8 cellular contexts compared by ENCODE assay signal in genomic region chrX:135985974-135986312, GRCh38. TPM values are rescaled to one million over a fixed set of nuclear protein-coding genes. Genes with fewer than 3 reads are reported as not detected.
DNase-seq lines count a peak whose midpoint lies in the region; ATAC-seq and TF ChIP-seq lines count a peak whose summit lies in the region.

No MANE protein-coding gene starts in this region.

- ATAC-seq in mucosa of descending colon = peak; percentile 10
- ATAC-seq in HG02981 (IDR thresholded peaks at IDR 0.05; ENCODE audit: unreplicated experiment) = no peak

- H3K4me3 Mint-ChIP-seq in IgD-negative memory B cell (peak overlapping the region; percentile 87 to 96 (median 92)), chondrocyte (ENCODE audit: unreplicated experiment) (peak overlapping the region; percentile 84)

- intact Hi-C loops in A673 (cut with micrococcal nuclease; ENCODE audit: unreplicated experiment) (no loop called here), mucosa of descending colon (cut with DNase I, micrococcal nuclease) (no loop called here)

- H3K4me1 Mint-ChIP-seq in IgD-negative memory B cell = peaks cover 17 to 31% (median 23%) of the 10 kb centered on the region in 3 donors
- peaks cover 16% of the 10 kb centered on the region for H3K4me1 Mint-ChIP-seq in chondrocyte (ENCODE audit: low read depth)

- CTCF ChIA-PET in A673 (lab: Charles Lee) = no interaction called here

- DNase-seq in A673 (ENCODE audit: low spot score) (no peak), chondrocyte (ENCODE audit: low spot score) (no peak), mucosa of descending colon (peak in 2 of 3 donors; percentile 5 to 26), EL (no peak), NCI-H1048 (lab: John Stamatoyannopoulos, UW) (no peak)
- no peak for DNase-seq in stimulated activated naive CD4-positive, alpha-beta T cell treated with Interleukin-2 at 50 U/mL for 16 hours (lab: John Stamatoyannopoulos, UW)

- H3K36me3 ChIP-seq in A673 (ENCODE audit: insufficient read depth, low read length, poor library complexity, severe bottlenecking) = no peaks in the 10 kb centered on the region
- H3K36me3 ChIP-seq in mucosa of descending colon (ENCODE audit: low read depth) = no peaks in the 10 kb centered on the region

- POLR2A ChIA-PET in A673 (lab: Charles Lee; ENCODE audit: low non-redundant PET) = no interaction called here

- no peaks in the 10 kb centered on the region for H3K9me3 ChIP-seq in A673 (ENCODE audit: low read depth, low read length, poor library complexity, severe bottlenecking)
- no peaks in the 10 kb centered on the region for H3K9me3 ChIP-seq in mucosa of descending colon

- H3K27ac Mint-ChIP-seq in IgD-negative memory B cell (peak overlapping the region; percentile 78 to 82 (median 82)), chondrocyte (ENCODE audit: unreplicated experiment) (peak overlapping the region; percentile 62)

- no peaks in the 10 kb centered on the region for H3K27me3 ChIP-seq in A673 (replicated peaks; ENCODE audit: insufficient read depth, low read depth, low read length, poor library complexity)

- H3K4me3 ChIP-seq in A673 (ENCODE audit: low read depth, low read length, poor library complexity, severe bottlenecking) (peak overlapping the region; percentile 69), mucosa of descending colon (peak overlapping the region; percentile 40)

- peaks cover 2% of the 10 kb centered on the region for H3K36me3 Mint-ChIP-seq in IgD-negative memory B cell
- H3K36me3 Mint-ChIP-seq in chondrocyte (ENCODE audit: low read depth) = no peaks in the 10 kb centered on the region

- TF ChIP-seq CTCF in A673 (conservative IDR thresholded peaks at IDR 0.05; ENCODE audit: low read depth, low read length) (no peak), chondrocyte (IDR thresholded peaks at IDR 0.05) (no peak), mucosa of descending colon (IDR thresholded peaks at IDR 0.05) (no peak)

- H3K4me1 ChIP-seq in A673 (ENCODE audit: insufficient read depth, low read length, poor library complexity, severe bottlenecking) (no peaks in the 10 kb centered on the region), mucosa of descending colon (ENCODE audit: low read depth) (no peaks in the 10 kb centered on the region)

- H3K27me3 Mint-ChIP-seq in IgD-negative memory B cell (no peaks in the 10 kb centered on the region), chondrocyte (ENCODE audit: low read depth) (no peaks in the 10 kb centered on the region)

- BruUV-seq in A673 (replicated peaks; lab: Mats Ljungman, UMichigan) = no TSS peak

- H3K9me3 Mint-ChIP-seq in IgD-negative memory B cell (no peaks in the 10 kb centered on the region), chondrocyte (ENCODE audit: low read depth) (peaks cover 13% of the 10 kb centered on the region)

- peak overlapping the region; percentile 57 for H3K27ac ChIP-seq in A673 (ENCODE audit: low read depth, low read length, poor library complexity, severe bottlenecking)

RNA-seq across cellular contexts. Expression of gene SLC9A6, which starts 0.7 kb away (rescaled TPM):
- total RNA-seq in A673 (2021) (13.0 and 14.3 TPM in 2 replicates), chondrocyte (19.0 to 20.7 TPM (median 20.4 TPM) in 3 replicates), mucosa of descending colon (10 to 100 TPM; 12.6 to 17.3 (median 13.1) TPM)
- 9.4 TPM for polyA plus RNA-seq in IgD-negative memory B cell

RNA-seq across cellular contexts. Expression of gene MMGT1, which starts 12.2 kb away (rescaled TPM):
- total RNA-seq in A673 (2021) (22.6 and 25.8 TPM in 2 replicates), chondrocyte (25.4 to 28.9 TPM (median 27.6 TPM) in 3 replicates), mucosa of descending colon (10 to 100 TPM; 23.3 to 33.2 (median 25.0) TPM)
- polyA plus RNA-seq in IgD-negative memory B cell = 6.1 TPM

Comparison
In these comparisons a context has a peak if more than half of its experiments do, and no peak if none do; other contexts are left out.
1. DNase-seq: peak in mucosa of descending colon (2 of 3); none in A673 (single experiment), chondrocyte (single experiment), EL (single experiment), NCI-H1048 (single experiment) and stimulated activated naive CD4-positive, alpha-beta T cell treated with Interleukin-2 at 50 U/mL for 16 hours (single experiment).